32 cellular contexts compared by ENCODE assay signal in the genomic region with DNA sequence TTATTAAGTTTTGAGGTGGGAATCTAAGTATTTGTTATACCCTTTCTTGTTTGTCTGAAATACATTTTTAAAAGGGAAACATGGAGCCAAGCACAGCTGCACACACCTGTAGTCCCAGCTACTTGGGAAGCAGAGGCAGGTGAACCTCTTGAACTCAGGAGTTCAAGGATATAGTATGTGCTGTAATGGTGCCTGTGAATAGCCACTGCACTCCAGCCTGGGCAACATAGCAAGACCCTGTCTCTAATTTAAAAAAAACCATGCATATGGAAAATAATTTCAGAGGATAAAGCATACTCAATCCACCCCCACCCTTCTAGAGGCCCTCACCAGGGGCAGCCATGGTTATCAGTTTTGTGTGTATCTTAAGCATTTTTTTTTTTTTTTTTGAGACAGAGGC.
"Had no signal": no experiment of that assay in that cellular context is flagged by ENCODE, and none has a peak within 500 bp of the region (broad histone marks: within the 10 kb centered on the region; RNA-seq: fewer than 3 reads in every experiment).

No MANE protein-coding gene starts in this region.

- ATAC-seq: activated CD8-positive, alpha-beta T cell treated with anti-CD3 and anti-CD28 coated beads for 36 hours; activated naive CD4-positive, alpha-beta T cell treated with anti-CD3 and anti-CD28 coated beads, Interleukin-2, amount 50 U/mL, for 72 hours; activated T-cell treated with anti-CD3 and anti-CD28 coated beads, Interleukin-2, amount 50 U/mL, for 4 hours; activated T-cell treated with anti-CD3 and anti-CD28 coated beads, Interleukin-2, amount 50 U/mL, for 72 hours; activated T-helper 17 cell treated with anti-CD3 and anti-CD28 coated beads, Interleukin-2, amount 50 U/mL, for 72 hours; body of pancreas had no signal

- FAIRE-seq: astrocyte, TTC549 had no signal

- H3K4me1 ChIP-seq: breast epithelium had no signal

- H3K9me3 ChIP-seq: adrenal gland, body of pancreas had no signal

- DNase-seq: activated B cell treated with CpG ODN at 0.5 μM for 24 hours; activated CD4-positive, alpha-beta memory T cell treated with anti-CD3 and anti-CD28 coated beads for 36 hours; activated CD4-positive, alpha-beta T cell treated with anti-CD3 and anti-CD28 coated beads for 4 hours; activated CD4-positive, alpha-beta T cell treated with anti-CD3 and anti-CD28 coated beads, Interleukin-2, amount 10 ng/mL, durations not matched to agents 24 days and 14 days; activated CD4-positive, alpha-beta T cell treated with anti-CD3 and anti-CD28 coated beads, Interleukin-2, amount 50 U/mL, for 1 hour; activated CD4-positive, alpha-beta T cell treated with anti-CD3 and anti-CD28 coated beads, Interleukin-2, amount 50 U/mL, for 4 hours; activated CD4-positive, CD25-positive, alpha-beta regulatory T cell treated with anti-CD3 and anti-CD28 coated beads, Interleukin-2, amount 50 U/mL, for 72 hours; activated CD8-positive, alpha-beta memory T cell treated with anti-CD3 and anti-CD28 coated beads, Interleukin-2, amount 50 U/mL, for 4 hours; activated CD8-positive, alpha-beta T cell treated with anti-CD3 and anti-CD28 coated beads for 36 hours; activated gamma-delta T cell treated with Interleukin-2 at 50 U/mL for 16 hours; activated naive CD4-positive, alpha-beta T cell; activated naive CD4-positive, alpha-beta T cell treated with anti-CD3 and anti-CD28 coated beads for 36 hours; activated naive CD4-positive, alpha-beta T cell treated with anti-CD3 and anti-CD28 coated beads, Interleukin-2, amount 50 U/mL, for 16 hours; activated naive CD8-positive, alpha-beta T cell treated with anti-CD3 and anti-CD28 coated beads for 36 hours; activated T-cell treated with anti-CD3 and anti-CD28 coated beads for 4 hours; activated T-cell treated with anti-CD3 and anti-CD28 coated beads, Interleukin-2, amount 50 U/mL, for 1 hour; activated T-cell treated with anti-CD3 and anti-CD28 coated beads, Interleukin-2, amount 50 U/mL, for 4 hours; activated T-cell treated with anti-CD3 and anti-CD28 coated beads, Interleukin-2, amount 50 U/mL, for 72 hours; adrenal gland; amniotic stem cell; body of pancreas; brain microvascular endothelial cell; central memory CD4-positive, alpha-beta T cell; T-helper 1 cell; T-helper 2 cell; T-helper 9 cell had no signal

- H3K27ac ChIP-seq: adrenal gland, body of pancreas, brain microvascular endothelial cell, breast epithelium, VCaP had no signal

- H3K4me3 ChIP-seq: adrenal gland, body of pancreas, breast epithelium had no signal

- H3K27me3 ChIP-seq: adrenal gland, body of pancreas, brain microvascular endothelial cell, breast epithelium had no signal

- H3K36me3 ChIP-seq: adrenal gland, brain microvascular endothelial cell, breast epithelium had no signal
